Comparison of ENCODE assay signal across 1 cellular context in genomic region chr6:25175656-25176055, GRCh38.
TF ChIP-seq lines count a peak whose summit lies in the region.

No MANE protein-coding gene starts in this region.

TF ChIP-seq in H1, 55 proteins besides CTCF, POLR2A, EP300 and RAD21 (continued from another document):
- TF ChIP-seq CBX8 (IDR thresholded peaks at IDR 0.05; ENCODE audit: borderline replicate concordance, low read depth, low read length) = no peak
